22 cellular contexts compared by ENCODE assay signal in genomic region chr2:44779793-44780192, GRCh38.
DNase-seq lines count a peak whose midpoint lies in the region; ATAC-seq and TF ChIP-seq lines count a peak whose summit lies in the region.
"Had no signal": no experiment of that assay in that cellular context is flagged by ENCODE, and none has a peak within 500 bp of the region (broad histone marks: within the 10 kb centered on the region; RNA-seq: fewer than 3 reads in every experiment).

No MANE protein-coding gene starts in this region.

- H3K27me3 Mint-ChIP-seq in naive B cell (no peaks in the 10 kb centered on the region), HFFc6 (ENCODE audit: insufficient read depth) (peaks cover 31% of the 10 kb centered on the region)
- no peaks in the 10 kb centered on the region for H3K27me3 Mint-ChIP-seq in activated CD8-positive, alpha-beta memory T cell treated with anti-CD3 and anti-CD28 coated beads, Interleukin-2, amount 10 ng/mL, durations not matched to agents 7 days and 5 days
- H3K27me3 Mint-ChIP-seq: T-cell had no signal

- no peak overlapping the region for H3K4me3 ChIP-seq in BLaER1 treated with 17β-estradiol and CSF1 and Interleukin-3, amounts not matched to agents 10 nM and 100 nM
- peak overlapping the region; percentile 69; the same call in 1 of the 2 replicates for H3K4me3 ChIP-seq in OCI-LY3 (ENCODE audit: low read length)
- no peak overlapping the region for H3K4me3 ChIP-seq in SJCRH30

- peaks cover 16 to 34% (median 32%) of the 10 kb centered on the region in 10 experiments for H3K4me1 ChIP-seq in BLaER1 treated with 17β-estradiol and CSF1 and Interleukin-3, amounts not matched to agents 10 nM and 100 nM
- H3K4me1 ChIP-seq in OCI-LY3 (ENCODE audit: low read length) (peaks cover 29% of the 10 kb centered on the region), SJCRH30 (peaks cover 22% of the 10 kb centered on the region)

- H4K20me1 ChIP-seq in BLaER1 treated with 17β-estradiol and CSF1 and Interleukin-3, amounts not matched to agents 10 nM and 100 nM, result no peaks in the 10 kb centered on the region; a peak in 1 of 22 replicates
- H4K20me1 ChIP-seq in OCI-LY3 (ENCODE audit: insufficient read depth, low read length), result no peaks in the 10 kb centered on the region

- DNase-seq in naive B cell, result no peak
- no peak for DNase-seq in SJCRH30
- no peak for DNase-seq in activated CD8-positive, alpha-beta memory T cell treated with anti-CD3 and anti-CD28 coated beads, Interleukin-2, amount 10 ng/mL, durations not matched to agents 7 days and 5 days
- no peak for DNase-seq in HFFc6
- DNase-seq in C1 segment of cervical spinal cord (lab: John Stamatoyannopoulos, UW), result no peak
- DNase-seq: CD8-positive, alpha-beta memory T cell; DMS53; MM.1S; NCI-H1092 treated with DMSO at 0.1 percent for 48 hours; NCI-H146; NCI-H2029 treated with DMSO at 0.1 percent for 48 hours; NCI-H2171 treated with DMSO at 0.1 percent for 48 hours; NCI-H446; NCI-H69; NK-92 treated with Interleukin-12 subunit alpha and Interleukin-12 subunit beta, amount 100 ng/mL, for 24 hours; OCI-M1; SHP77; T-cell had no signal

- H3K9me3 Mint-ChIP-seq in naive B cell (peaks cover 0 to 5% (median 0%) of the 10 kb centered on the region in 7 donors), HFFc6 (no peaks in the 10 kb centered on the region; the same call in 1 of the 2 replicates)
- H3K9me3 Mint-ChIP-seq in activated CD8-positive, alpha-beta memory T cell treated with anti-CD3 and anti-CD28 coated beads, Interleukin-2, amount 10 ng/mL, durations not matched to agents 7 days and 5 days (ENCODE audit: low read depth), result no peaks in the 10 kb centered on the region
- H3K9me3 Mint-ChIP-seq: CD8-positive, alpha-beta memory T cell had no signal

- H3K27ac ChIP-seq in BLaER1 treated with 17β-estradiol and CSF1 and Interleukin-3, amounts not matched to agents 10 nM and 100 nM, result peak overlapping the region in 1 of 11 experiments; percentile 58; a peak in 1 of 22 replicates
- H3K27ac ChIP-seq in OCI-LY3 (ENCODE audit: low read length) (no peak overlapping the region), SJCRH30 (no peak overlapping the region)

- H3K4me2 ChIP-seq in BLaER1 treated with 17β-estradiol and CSF1 and Interleukin-3, amounts not matched to agents 10 nM and 100 nM, result peak overlapping the region in 9 of 11 experiments; percentile 90 to 95 (median 93); a peak in 13 of 22 replicates
- peak overlapping the region; percentile 94 for H3K4me2 ChIP-seq in OCI-LY3 (ENCODE audit: low read length)

- peak overlapping the region in 2 of 6 donors; percentile 62 to 89 for H3K27ac Mint-ChIP-seq in naive B cell
- no peak overlapping the region for H3K27ac Mint-ChIP-seq in activated CD8-positive, alpha-beta memory T cell treated with anti-CD3 and anti-CD28 coated beads, Interleukin-2, amount 10 ng/mL, durations not matched to agents 7 days and 5 days
- no peak overlapping the region for H3K27ac Mint-ChIP-seq in HFFc6
- H3K27ac Mint-ChIP-seq: CD8-positive, alpha-beta memory T cell; T-cell had no signal

- H3K36me3 Mint-ChIP-seq in naive B cell (no peaks in the 10 kb centered on the region), HFFc6 (ENCODE audit: low read depth) (no peaks in the 10 kb centered on the region)
- H3K36me3 Mint-ChIP-seq in activated CD8-positive, alpha-beta memory T cell treated with anti-CD3 and anti-CD28 coated beads, Interleukin-2, amount 10 ng/mL, durations not matched to agents 7 days and 5 days, result peaks cover 5% of the 10 kb centered on the region

- no peaks in the 10 kb centered on the region for H3K36me3 ChIP-seq in BLaER1 treated with 17β-estradiol and CSF1 and Interleukin-3, amounts not matched to agents 10 nM and 100 nM
- H3K36me3 ChIP-seq in OCI-LY3 (replicated peaks; ENCODE audit: low read depth, low read length) (peaks cover 14% of the 10 kb centered on the region), SJCRH30 (no peaks in the 10 kb centered on the region)

- TF ChIP-seq CTCF in OCI-LY3 (IDR thresholded peaks at IDR 0.05; ENCODE audit: low read depth, low read length) (no peak), HFFc6 (IDR thresholded peaks at IDR 0.05) (no peak)

- peaks cover 10 to 27% (median 16%) of the 10 kb centered on the region in 11 experiments; a peak in 20 of 22 replicates for H3K9me3 ChIP-seq in BLaER1 treated with 17β-estradiol and CSF1 and Interleukin-3, amounts not matched to agents 10 nM and 100 nM (replicated peaks in 1 of 11)
- H3K9me3 ChIP-seq in OCI-LY3 (ENCODE audit: insufficient read depth, low read length), result 0 out of 2 replicates have a peak, but pooled peaks cover 8% of the 10 kb centered on the region
- no peaks in the 10 kb centered on the region for H3K9me3 ChIP-seq in SJCRH30 (replicated peaks)

- H2AFZ ChIP-seq in OCI-LY3 (ENCODE audit: low read depth, low read length), result no peak overlapping the region

- CTCF ChIA-PET in activated CD8-positive, alpha-beta memory T cell treated with anti-CD3 and anti-CD28 coated beads, Interleukin-2, amount 10 ng/mL, durations not matched to agents 7 days and 5 days (lab: Charles Lee), result no interaction called here

- H3K4me3 Mint-ChIP-seq in naive B cell, result peak overlapping the region; percentile 63 to 96 (median 86)
- no peak overlapping the region for H3K4me3 Mint-ChIP-seq in activated CD8-positive, alpha-beta memory T cell treated with anti-CD3 and anti-CD28 coated beads, Interleukin-2, amount 10 ng/mL, durations not matched to agents 7 days and 5 days
- no peak overlapping the region for H3K4me3 Mint-ChIP-seq in HFFc6
- H3K4me3 Mint-ChIP-seq: CD8-positive, alpha-beta memory T cell; T-cell had no signal

- no peaks in the 10 kb centered on the region for H3K27me3 ChIP-seq in BLaER1 treated with 17β-estradiol and CSF1 and Interleukin-3, amounts not matched to agents 10 nM and 100 nM
- H3K27me3 ChIP-seq in OCI-LY3 (ENCODE audit: low read depth, low read length), result no peaks in the 10 kb centered on the region
- H3K27me3 ChIP-seq in SJCRH30, result no peaks in the 10 kb centered on the region

- H3K9ac ChIP-seq in BLaER1 treated with 17β-estradiol and CSF1 and Interleukin-3, amounts not matched to agents 10 nM and 100 nM, result no peak overlapping the region
- H3K9ac ChIP-seq in OCI-LY3 (ENCODE audit: low read length), result peak overlapping the region; percentile 67; the same call in 1 of the 2 replicates

- peak; percentile 30 for ATAC-seq in GM18907 (IDR thresholded peaks at IDR 0.05; ENCODE audit: unreplicated experiment)
- no peak for ATAC-seq in naive B cell (ENCODE audit: low read depth in 2 of 2)
- ATAC-seq in activated CD8-positive, alpha-beta memory T cell treated with anti-CD3 and anti-CD28 coated beads, Interleukin-2, amount 10 ng/mL, durations not matched to agents 7 days and 5 days, result no peak
- ATAC-seq: SK-N-SH treated with all-trans-retinoic acid at 6 μM for 48 hours, T-cell had no signal

- H3K79me2 ChIP-seq in OCI-LY3 (ENCODE audit: low read length), result no peaks in the 10 kb centered on the region

- H3K4me1 Mint-ChIP-seq in naive B cell (peaks cover 18 to 39% (median 32%) of the 10 kb centered on the region in 3 donors), HFFc6 (ENCODE audit: low read depth) (0 out of 2 replicates have a peak, but pooled peaks cover 4% of the 10 kb centered on the region)
- no peaks in the 10 kb centered on the region for H3K4me1 Mint-ChIP-seq in activated CD8-positive, alpha-beta memory T cell treated with anti-CD3 and anti-CD28 coated beads, Interleukin-2, amount 10 ng/mL, durations not matched to agents 7 days and 5 days

Comparison
In these comparisons a context has a peak if more than half of its experiments do, and no peak if none do; other contexts are left out.
1. H3K4me3 Mint-ChIP-seq: peak in naive B cell (8 of 8); none in activated CD8-positive, alpha-beta memory T cell treated with anti-CD3 and anti-CD28 coated beads, Interleukin-2, amount 10 ng/mL, durations not matched to agents 7 days and 5 days (single experiment) and HFFc6 (single experiment).